ENCODE assay signal across 1 cellular context in genomic region chr9:38228331-38229122, GRCh38.
A peak's percentile ranks its signal among the peaks of the same experiment; 100 is the strongest.
TF ChIP-seq lines count a peak whose summit lies in the region.

No MANE protein-coding gene starts in this region.

TF ChIP-seq in K562, 482 proteins besides CTCF, POLR2A, EP300 and RAD21:
- TF ChIP-seq CHD1 (IDR thresholded peaks at IDR 0.05; ENCODE audit: low read length), result no peak
- TF ChIP-seq XRCC4 (IDR thresholded peaks at IDR 0.05; ENCODE audit: extremely low read depth, insufficient read depth, insufficient read length), result no peak
- no peak for TF ChIP-seq CEBPG (CRISPR knock-in tag; IDR thresholded peaks at IDR 0.05)
- peak in 1 of 2 experiments; percentile 22; a peak in 1 of 4 replicates for TF ChIP-seq CEBPG (tag; conservative IDR thresholded peaks at IDR 0.05 in 1 of 2, IDR thresholded peaks at IDR 0.05 in 1 of 2)
- peak; percentile 44 for TF ChIP-seq ATF3 (IDR thresholded peaks at IDR 0.05)
- no peak for TF ChIP-seq ATF3 (CRISPR knock-in tag; conservative IDR thresholded peaks at IDR 0.05)
- no peak for TF ChIP-seq PBX2 (CRISPR knock-in tag; IDR thresholded peaks at IDR 0.05; ENCODE audit: low read depth)
- peak; percentile 32; the same call in 1 of the 2 replicates for TF ChIP-seq PBX2 (tag; conservative IDR thresholded peaks at IDR 0.05; ENCODE audit: low read depth)
- peak; percentile 46 for TF ChIP-seq MEIS2 (IDR thresholded peaks at IDR 0.05; ENCODE audit: partially characterized antibody)
